In genomic region chr12:129258781-129259318, GRCh38 we compare ENCODE assay signal across 28 cellular contexts.
"Had no signal": no experiment of that assay in that cellular context is flagged by ENCODE, and none has a peak within 500 bp of the region (broad histone marks: within the 10 kb centered on the region; RNA-seq: fewer than 3 reads in every experiment).

No MANE protein-coding gene starts in this region.

- H3K27me3 ChIP-seq: SJSA1 had no signal

- H3K36me3 ChIP-seq: SJSA1 had no signal

- H3K9me3 ChIP-seq: SJSA1 had no signal

- DNase-seq: activated CD4-positive, alpha-beta T cell treated with anti-CD3 and anti-CD28 coated beads for 1 hour; activated CD4-positive, alpha-beta T cell treated with anti-CD3 and anti-CD28 coated beads, Interleukin-2, amount 10 ng/mL, durations not matched to agents 24 days and 14 days; activated CD4-positive, alpha-beta T cell treated with anti-CD3 and anti-CD28 coated beads, Interleukin-2, amount 50 U/mL, for 48 hours; activated CD8-positive, alpha-beta memory T cell treated with anti-CD3 and anti-CD28 coated beads, Interleukin-2, amount 10 ng/mL, durations not matched to agents 7 days and 5 days; activated gamma-delta T cell treated with Interleukin-2 at 50 U/mL for 16 hours; activated naive CD4-positive, alpha-beta T cell treated with anti-CD3 and anti-CD28 coated beads, Interleukin-2, amount 10 ng/mL, durations not matched to agents 7 days and 5 days; activated naive CD8-positive, alpha-beta T cell treated with anti-CD3 and anti-CD28 coated beads for 36 hours; activated T-cell treated with anti-CD3 and anti-CD28 coated beads, Interleukin-2, amount 50 U/mL, for 24 hours; cerebellar nuclear complex; Kasumi-1; KBM-7; NCI-H1048; NCI-H146; NCI-H187 treated with DMSO at 0.1 percent for 48 hours; NCI-H2107; NCI-H2171 treated with DMSO at 0.1 percent for 48 hours; NCI-H226; NCI-H69; NK-92 treated with Interleukin-12 subunit alpha and Interleukin-12 subunit beta, amount 100 ng/mL, for 24 hours; OCI-M1; SHP77; SW 1271 had no signal

- H3K4me3 ChIP-seq: SJSA1 had no signal

- H3K4me1 ChIP-seq: SJSA1 had no signal

- H3K9me3 Mint-ChIP-seq: activated T-cell treated with anti-CD3 and anti-CD28 coated beads, Interleukin-2, amount 50 U/mL, for 24 hours had no signal

- H3K36me3 Mint-ChIP-seq: activated CD8-positive, alpha-beta memory T cell treated with anti-CD3 and anti-CD28 coated beads, Interleukin-2, amount 10 ng/mL, durations not matched to agents 7 days and 5 days; activated naive CD4-positive, alpha-beta T cell treated with anti-CD3 and anti-CD28 coated beads, Interleukin-2, amount 10 ng/mL, durations not matched to agents 7 days and 5 days; activated naive CD8-positive, alpha-beta T cell treated with anti-CD3 and anti-CD28 coated beads for 36 hours had no signal

- H3K27ac ChIP-seq: RWPE1, SJSA1 had no signal

- ATAC-seq: activated CD8-positive, alpha-beta memory T cell treated with anti-CD3 and anti-CD28 coated beads, Interleukin-2, amount 10 ng/mL, durations not matched to agents 7 days and 5 days; Panc1; SK-N-SH treated with all-trans-retinoic acid at 6 μM for 48 hours; WTC11 had no signal

- H3K27ac Mint-ChIP-seq: activated CD4-positive, alpha-beta T cell treated with anti-CD3 and anti-CD28 coated beads, Interleukin-2, amount 10 ng/mL, durations not matched to agents 24 days and 14 days; activated CD8-positive, alpha-beta memory T cell treated with anti-CD3 and anti-CD28 coated beads, Interleukin-2, amount 10 ng/mL, durations not matched to agents 7 days and 5 days; activated naive CD4-positive, alpha-beta T cell treated with anti-CD3 and anti-CD28 coated beads, Interleukin-2, amount 10 ng/mL, durations not matched to agents 7 days and 5 days; activated naive CD8-positive, alpha-beta T cell treated with anti-CD3 and anti-CD28 coated beads for 36 hours; activated T-cell treated with anti-CD3 and anti-CD28 coated beads, Interleukin-2, amount 50 U/mL, for 24 hours; T-helper 1 cell treated with Interleukin-12 subunit alpha and Interleukin-12 subunit beta and Interleukin-4 antibody, amounts not matched to agents 30 μg/mL and 1 μg/mL, for 36 hours; WTC11 had no signal

- H3K27me3 Mint-ChIP-seq: activated CD4-positive, alpha-beta T cell treated with anti-CD3 and anti-CD28 coated beads, Interleukin-2, amount 10 ng/mL, durations not matched to agents 24 days and 14 days; activated CD8-positive, alpha-beta memory T cell treated with anti-CD3 and anti-CD28 coated beads, Interleukin-2, amount 10 ng/mL, durations not matched to agents 7 days and 5 days; activated naive CD4-positive, alpha-beta T cell treated with anti-CD3 and anti-CD28 coated beads, Interleukin-2, amount 10 ng/mL, durations not matched to agents 7 days and 5 days; activated naive CD8-positive, alpha-beta T cell treated with anti-CD3 and anti-CD28 coated beads for 36 hours; activated T-cell treated with anti-CD3 and anti-CD28 coated beads, Interleukin-2, amount 50 U/mL, for 24 hours had no signal

- H3K4me3 Mint-ChIP-seq: activated CD4-positive, alpha-beta T cell treated with anti-CD3 and anti-CD28 coated beads, Interleukin-2, amount 10 ng/mL, durations not matched to agents 24 days and 14 days; activated CD8-positive, alpha-beta memory T cell treated with anti-CD3 and anti-CD28 coated beads, Interleukin-2, amount 10 ng/mL, durations not matched to agents 7 days and 5 days; activated naive CD4-positive, alpha-beta T cell treated with anti-CD3 and anti-CD28 coated beads, Interleukin-2, amount 10 ng/mL, durations not matched to agents 7 days and 5 days; activated naive CD8-positive, alpha-beta T cell treated with anti-CD3 and anti-CD28 coated beads for 36 hours; activated T-cell treated with anti-CD3 and anti-CD28 coated beads, Interleukin-2, amount 50 U/mL, for 24 hours; T-helper 1 cell treated with Interleukin-12 subunit alpha and Interleukin-12 subunit beta and Interleukin-4 antibody, amounts not matched to agents 30 μg/mL and 1 μg/mL, for 36 hours; WTC11 had no signal

- H3K4me1 Mint-ChIP-seq: activated CD4-positive, alpha-beta T cell treated with anti-CD3 and anti-CD28 coated beads, Interleukin-2, amount 10 ng/mL, durations not matched to agents 24 days and 14 days; activated CD8-positive, alpha-beta memory T cell treated with anti-CD3 and anti-CD28 coated beads, Interleukin-2, amount 10 ng/mL, durations not matched to agents 7 days and 5 days; activated naive CD4-positive, alpha-beta T cell treated with anti-CD3 and anti-CD28 coated beads, Interleukin-2, amount 10 ng/mL, durations not matched to agents 7 days and 5 days; activated naive CD8-positive, alpha-beta T cell treated with anti-CD3 and anti-CD28 coated beads for 36 hours; WTC11 had no signal
